Comparison of ENCODE assay signal across 14 cellular contexts in genomic region chr17:76686538-76687277, GRCh38. TPM values are rescaled to one million over a fixed set of nuclear protein-coding genes. Genes with fewer than 3 reads are reported as not detected.
A peak's percentile ranks its signal among the peaks of the same experiment; 100 is the strongest.
DNase-seq lines count a peak whose midpoint lies in the region; ATAC-seq and TF ChIP-seq lines count a peak whose summit lies in the region.
"Had no signal": no experiment of that assay in that cellular context is flagged by ENCODE, and none has a peak within 500 bp of the region (broad histone marks: within the 10 kb centered on the region; RNA-seq: fewer than 3 reads in every experiment).

No MANE protein-coding gene starts in this region.

- TF ChIP-seq EP300 in SK-N-SH (IDR thresholded peaks at IDR 0.05; ENCODE audit: borderline replicate concordance in 1 of 2, low read depth in 1 of 2, low read length in 1 of 2) (no peak), ovary (IDR thresholded peaks at IDR 0.05) (no peak), transverse colon (IDR thresholded peaks at IDR 0.05; ENCODE audit: low read depth) (no peak)

- H3K4me3 ChIP-seq in SK-N-SH (ENCODE audit: low read depth in 2 of 2, low read length in 1 of 2) (no peak overlapping the region), heart right ventricle (no peak overlapping the region), ovary (no peak overlapping the region), transverse colon (no peak overlapping the region)
- H3K4me3 ChIP-seq: mucosa of descending colon had no signal

- no peak overlapping the region for H3K4me2 ChIP-seq in SK-N-SH

- peaks cover 16% of the 10 kb centered on the region for H4K20me1 ChIP-seq in SK-N-SH (ENCODE audit: insufficient read depth)

- H3K9ac ChIP-seq in SK-N-SH: no peak overlapping the region

- no peaks in the 10 kb centered on the region for H3K27me3 ChIP-seq in SK-N-SH (ENCODE audit: insufficient read depth)
- H3K27me3 ChIP-seq in heart right ventricle: no peaks in the 10 kb centered on the region
- no peaks in the 10 kb centered on the region for H3K27me3 ChIP-seq in ovary
- no peaks in the 10 kb centered on the region for H3K27me3 ChIP-seq in transverse colon

- H3K36me3 ChIP-seq in SK-N-SH (replicated peaks in 1 of 2; ENCODE audit: control insufficient read depth in 1 of 2, insufficient read depth in 2 of 2, low read length in 1 of 2) (peaks cover 14 to 36% of the 10 kb centered on the region in 2 experiments), heart right ventricle (peaks cover 0 to 51% (median 9%) of the 10 kb centered on the region in 9 donors), ovary (no peaks in the 10 kb centered on the region), transverse colon (no peaks in the 10 kb centered on the region)

- H3K9me2 ChIP-seq in SK-N-SH: no peaks in the 10 kb centered on the region

- intact Hi-C loops in heart right ventricle (cut with DNase I): loop anchor here in 1 of 10 donors (2.0 kb wide), 1 partner anchor 24 kb away; the partner anchor contains the start of gene MXRA7
- intact Hi-C loops in ovary (cut with DNase I): loop anchor here in 1 of 4 donors (5.0 to 10.0 kb wide), 2 partner anchors 36 to 162 kb away; no protein-coding TSS in a partner anchor
- intact Hi-C loops in transverse colon (cut with DNase I; ENCODE audit: low total_unique reads): no loop called here

- peak; percentile 75 for DNase-seq in SK-N-SH
- no peak for DNase-seq in heart right ventricle
- DNase-seq in ovary: peak in 3 of 5 donors; percentile 17 to 51 (median 23)
- no peak for DNase-seq in transverse colon
- DNase-seq in NCI-H2029 treated with DMSO at 0.1 percent for 48 hours (lab: John Stamatoyannopoulos, UW): no peak
- DNase-seq in NCI-H187 treated with DMSO at 0.1 percent for 48 hours (lab: John Stamatoyannopoulos, UW): no peak
- no peak for DNase-seq in activated T-cell treated with anti-CD3 and anti-CD28 coated beads for 4 hours
- DNase-seq: activated CD8-positive, alpha-beta memory T cell treated with anti-CD3 and anti-CD28 coated beads, Interleukin-2, amount 50 U/mL, for 4 hours; activated naive CD8-positive, alpha-beta T cell treated with anti-CD3 and anti-CD28 coated beads, Interleukin-2, amount 10 ng/mL, durations not matched to agents 7 days and 5 days; GDM1; stimulated activated naive CD8-positive, alpha-beta T cell treated with anti-CD3 and anti-CD28 coated beads, Interleukin-15, amount 100 ng/mL, for 72 hours had no signal

- peaks cover 0 to 28% of the 10 kb centered on the region in 2 experiments; a peak in 1 of 4 replicates for H3K4me1 ChIP-seq in SK-N-SH (ENCODE audit: control insufficient read depth in 1 of 2, insufficient read depth in 2 of 2, low read depth in 1 of 2, low read length in 1 of 2)
- peaks cover 62 to 100% (median 97%) of the 10 kb centered on the region in 9 donors for H3K4me1 ChIP-seq in heart right ventricle
- H3K4me1 ChIP-seq in ovary (ENCODE audit: insufficient read depth): peaks cover 33% of the 10 kb centered on the region
- H3K4me1 ChIP-seq in transverse colon: peaks cover 21 to 60% (median 42%) of the 10 kb centered on the region in 4 donors

- TF ChIP-seq RAD21 in SK-N-SH (IDR thresholded peaks at IDR 0.05; ENCODE audit: low read length): peak; percentile 15; the same call in 1 of the 2 replicates

- in situ Hi-C loops in transverse colon (cut with MboI; ENCODE audit: low pct_ligation_motif_present in 1 of 4, low pct_unique_long_range_greater_than_20kb in 1 of 4, low sequenced_read_pairs in 3 of 4): no loop called here

- no peak for TF ChIP-seq POLR2A in ovary (IDR thresholded peaks at IDR 0.05)
- no peak for TF ChIP-seq POLR2A in transverse colon (IDR thresholded peaks at IDR 0.05)

- no peaks in the 10 kb centered on the region for H3K9me3 ChIP-seq in SK-N-SH
- H3K9me3 ChIP-seq in heart right ventricle: no peaks in the 10 kb centered on the region
- no peaks in the 10 kb centered on the region for H3K9me3 ChIP-seq in ovary
- no peaks in the 10 kb centered on the region for H3K9me3 ChIP-seq in transverse colon
- H3K9me3 ChIP-seq: mucosa of descending colon had no signal

- POLR2A ChIA-PET in SK-N-SH (lab: Yijun Ruan, JAX): interaction anchor here (1.1 to 2.3 kb wide), 2 partner anchors 11 to 132 kb away, joined by 3 to 8 read pairs; no protein-coding TSS in a partner anchor

- H2AFZ ChIP-seq in SK-N-SH (ENCODE audit: low read depth): no peak overlapping the region

- H3K79me2 ChIP-seq in SK-N-SH (ENCODE audit: insufficient read depth): peaks cover 32% of the 10 kb centered on the region

- WGBS in SK-N-SH (ENCODE audit: low lambda C conversion rate): 90% methylated on average over 14 of the region's 15 CpGs
- 61 to 65% methylated on average over 15 of the region's 15 CpGs for WGBS in heart right ventricle, 2 donors
- 75 to 81% (median 78%) methylated on average over 15 of the region's 15 CpGs for WGBS in ovary, 3 donors
- 56 to 67% methylated on average over 7 to 15 of the region's 15 CpGs for WGBS in transverse colon (ENCODE audit: low coverage in 1 of 2), 2 donors

- H3F3A ChIP-seq in SK-N-SH (replicated peaks; ENCODE audit: insufficient read depth): peaks cover 4% of the 10 kb centered on the region

- no peak for TF ChIP-seq CTCF in SK-N-SH (IDR thresholded peaks at IDR 0.05)
- no peak for TF ChIP-seq CTCF in heart right ventricle (IDR thresholded peaks at IDR 0.05)
- no peak for TF ChIP-seq CTCF in ovary (IDR thresholded peaks at IDR 0.05)
- no peak for TF ChIP-seq CTCF in transverse colon (IDR thresholded peaks at IDR 0.05)

- peak overlapping the region in 1 of 2 experiments; percentile 23; a peak in 2 of 4 replicates for H3K27ac ChIP-seq in SK-N-SH (ENCODE audit: low read depth in 2 of 2, low read length in 1 of 2)
- peak overlapping the region; percentile 87 to 99 (median 94) for H3K27ac ChIP-seq in heart right ventricle
- H3K27ac ChIP-seq in ovary: peak overlapping the region in 1 of 2 donors; percentile 71
- H3K27ac ChIP-seq in transverse colon: peak overlapping the region; percentile 65 to 89 (median 84)
- H3K27ac ChIP-seq: HL-60 had no signal

- CTCF ChIA-PET in SK-N-SH (lab: Yijun Ruan, JAX): interaction anchor here (1.0 to 12.2 kb wide), 12 partner anchors 11 to 380 kb away, joined by 3 to 255 read pairs (median 6); partner anchors contain the start of genes JMJD6, METTL23 and MXRA7

- ATAC-seq in SK-N-SH treated with all-trans-retinoic acid at 6 μM for 48 hours: no peak
- ATAC-seq in heart right ventricle: no peak
- ATAC-seq: stimulated activated naive CD8-positive, alpha-beta T cell treated with anti-CD3 and anti-CD28 coated beads, Interleukin-15, amount 100 ng/mL, for 72 hours had no signal

TF ChIP-seq in SK-N-SH, 30 proteins besides CTCF, POLR2A, EP300 and RAD21:
- TF ChIP-seq RFX5 (IDR thresholded peaks at IDR 0.05; ENCODE audit: low read length) (no peak), CHD2 (IDR thresholded peaks at IDR 0.05; ENCODE audit: low read length, partially characterized antibody) (peak; percentile 22), MXI1 (IDR thresholded peaks at IDR 0.05; ENCODE audit: low read depth, low read length) (peak; percentile 73)
TF ChIP-seq in SK-N-SH: peak in this region for 2.

TF ChIP-seq in SK-N-SH treated with all-trans-retinoic acid at 6 μM for 48 hours, 23 proteins besides CTCF, POLR2A, EP300 and RAD21 (continues in another document):
- no peak for TF ChIP-seq ARNTL (CRISPR knock-in tag; IDR thresholded peaks at IDR 0.05; ENCODE audit: borderline replicate concordance, low read depth)
- TF ChIP-seq PPARA (CRISPR knock-in tag; IDR thresholded peaks at IDR 0.05; ENCODE audit: borderline replicate concordance): no peak

RNA-seq across cellular contexts. Expression of gene MXRA7, which starts 24.1 kb away (rescaled TPM):
- polyA plus RNA-seq in SK-N-SH (2012; rRNA removed): 154 and 187 TPM in 2 replicates
- 223 and 232 TPM in 2 replicates for polyA plus RNA-seq in SK-N-SH (2012; cell fraction: cytosol; rRNA removed)
- polyA plus RNA-seq in SK-N-SH (2012; cell fraction: nucleus; rRNA removed): 55.0 and 81.5 TPM in 2 replicates
- total RNA-seq in heart right ventricle: 100 to 1,000 TPM; 298 to 586 (median 488) TPM
- 100 to 1,000 TPM; 121 to 199 TPM for polyA plus RNA-seq in heart right ventricle
- total RNA-seq in ovary: 100 to 1,000 TPM; 107 to 210 (median 181) TPM
- polyA plus RNA-seq in ovary: 100 to 1,000 TPM; 199 to 759 TPM
- total RNA-seq in transverse colon: 100 to 1,000 TPM in 1 of 4 donors, 10 to 100 TPM in 3; 31.0 to 633 (median 52.5) TPM

RNA-seq across cellular contexts. Expression of gene JMJD6, which starts 39.7 kb away (rescaled TPM):
- polyA plus RNA-seq in SK-N-SH (2012; rRNA removed) (20.1 and 23.3 TPM in 2 replicates), heart right ventricle (10 to 100 TPM; 36.1 to 56.5 TPM), ovary (10 to 100 TPM; 19.5 to 28.2 TPM)
- polyA plus RNA-seq in SK-N-SH (2012; cell fraction: cytosol; rRNA removed): 15.2 and 15.7 TPM in 2 replicates
- polyA plus RNA-seq in SK-N-SH (2012; cell fraction: nucleus; rRNA removed): 60.2 and 109 TPM in 2 replicates
- total RNA-seq in heart right ventricle (10 to 100 TPM; 34.6 to 79.3 (median 43.2) TPM), ovary (10 to 100 TPM; 20.1 to 49.8 (median 38.1) TPM), transverse colon (10 to 100 TPM; 25.4 to 58.4 (median 26.9) TPM)

RNA-seq across cellular contexts. Expression of gene METTL23, which starts 39.9 kb away (rescaled TPM):
- 75.9 and 96.8 TPM in 2 replicates for polyA plus RNA-seq in SK-N-SH (2012; rRNA removed)
- polyA plus RNA-seq in SK-N-SH (2012; cell fraction: cytosol; rRNA removed): 87.6 and 89.2 TPM in 2 replicates
- polyA plus RNA-seq in SK-N-SH (2012; cell fraction: nucleus; rRNA removed): 80.8 and 107 TPM in 2 replicates
- 10 to 100 TPM; 18.0 to 29.9 (median 24.7) TPM for total RNA-seq in heart right ventricle
- polyA plus RNA-seq in heart right ventricle: 10 to 100 TPM; 24.5 to 41.8 TPM
- total RNA-seq in ovary: 10 to 100 TPM; 20.9 to 36.6 (median 31.8) TPM
- polyA plus RNA-seq in ovary: 10 to 100 TPM; 37.9 to 47.4 TPM
- total RNA-seq in transverse colon: 10 to 100 TPM in 3 of 4 donors, not detected in 1; 11.2 to 34.1 (median 24.7) TPM

RNA-seq across cellular contexts. Expression of gene ST6GALNAC1, which starts 43.2 kb away (rescaled TPM):
- polyA plus RNA-seq in SK-N-SH (2012; rRNA removed): not detected in 2 replicates
- not detected in 2 replicates for polyA plus RNA-seq in SK-N-SH (2012; cell fraction: cytosol; rRNA removed)
- polyA plus RNA-seq in SK-N-SH (2012; cell fraction: nucleus; rRNA removed): 0.11 TPM in 1 of 2 replicates, not detected in the other
- total RNA-seq in heart right ventricle: 1 to 10 TPM; 1.9 to 6.4 (median 3.3) TPM
- polyA plus RNA-seq in heart right ventricle: 1 to 10 TPM; 3.4 to 7.3 TPM
- total RNA-seq in ovary: 10 to 100 TPM in 1 of 7 donors, 1 to 10 TPM in 4, under 1 TPM in 2; 0.73 to 10.5 (median 3.7) TPM
- polyA plus RNA-seq in ovary: 1 to 10 TPM; 3.6 to 6.1 TPM
- 100 to 1,000 TPM; 121 to 281 (median 182) TPM for total RNA-seq in transverse colon
- total RNA-seq: activated naive CD8-positive, alpha-beta T cell treated with anti-CD3 and anti-CD28 coated beads, Interleukin-2, amount 10 ng/mL, durations not matched to agents 7 days and 5 days had no signal

RNA-seq across cellular contexts. Expression of gene SRSF2, which starts 50.4 kb away (rescaled TPM):
- polyA plus RNA-seq in SK-N-SH (2012; rRNA removed) (211 and 271 TPM in 2 replicates), heart right ventricle (100 to 1,000 TPM in 1 of 2 donors, 10 to 100 TPM in 1; 93.4 to 109 TPM), ovary (100 to 1,000 TPM; 126 to 152 TPM)
- 162 and 197 TPM in 2 replicates for polyA plus RNA-seq in SK-N-SH (2012; cell fraction: cytosol; rRNA removed)
- polyA plus RNA-seq in SK-N-SH (2012; cell fraction: nucleus; rRNA removed): 1,226 and 1,940 TPM in 2 replicates
- total RNA-seq in heart right ventricle (100 to 1,000 TPM in 1 of 10 donors, 10 to 100 TPM in 9; 58.8 to 103 (median 76.3) TPM), ovary (100 to 1,000 TPM; 149 to 245 (median 174) TPM), transverse colon (1,000 to 10,000 TPM in 1 of 4 donors, 100 to 1,000 TPM in 3; 193 to 1,196 (median 348) TPM)

Comparison
In these comparisons a context has a peak if more than half of its experiments do, and no peak if none do; other contexts are left out.
1. DNase-seq: peak in SK-N-SH (single experiment) and ovary (3 of 5); none in heart right ventricle (0 of 2), transverse colon (single experiment), NCI-H2029 treated with DMSO at 0.1 percent for 48 hours (single experiment), NCI-H187 treated with DMSO at 0.1 percent for 48 hours (single experiment) and activated T-cell treated with anti-CD3 and anti-CD28 coated beads for 4 hours (single experiment).